In genomic region chr12:94123127-94123526, GRCh38 we compare ENCODE assay signal across 14 cellular contexts. TPM values are rescaled to one million over a fixed set of nuclear protein-coding genes. Genes with fewer than 3 reads are reported as not detected.
A peak's percentile ranks its signal among the peaks of the same experiment; 100 is the strongest.
DNase-seq lines count a peak whose midpoint lies in the region; ATAC-seq and TF ChIP-seq lines count a peak whose summit lies in the region.
"Had no signal": no experiment of that assay in that cellular context is flagged by ENCODE, and none has a peak within 500 bp of the region (broad histone marks: within the 10 kb centered on the region; RNA-seq: fewer than 3 reads in every experiment).

No MANE protein-coding gene starts in this region.

- no peaks in the 10 kb centered on the region for H3K36me3 ChIP-seq in neutrophil
- H3K36me3 ChIP-seq: gastrocnemius medialis had no signal

- ATAC-seq in activated CD8-positive, alpha-beta memory T cell treated with anti-CD3 and anti-CD28 coated beads, Interleukin-2, amount 10 ng/mL, durations not matched to agents 7 days and 5 days: no peak
- ATAC-seq in activated CD8-positive, alpha-beta T cell treated with anti-CD3 and anti-CD28 coated beads for 36 hours: no peak
- ATAC-seq in GM18873 (IDR thresholded peaks at IDR 0.05; ENCODE audit: low FRiP score, unreplicated experiment): no peak
- ATAC-seq: gastrocnemius medialis had no signal

- peak overlapping the region; percentile 4 to 50 for H3K4me3 ChIP-seq in neutrophil (ENCODE audit: low read depth in 1 of 2, low read length in 1 of 2)
- H3K4me3 ChIP-seq: gastrocnemius medialis, GM23338 had no signal

- H3K4me3 Mint-ChIP-seq in activated CD8-positive, alpha-beta memory T cell treated with anti-CD3 and anti-CD28 coated beads, Interleukin-2, amount 10 ng/mL, durations not matched to agents 7 days and 5 days: no peak overlapping the region
- no peak overlapping the region for H3K4me3 Mint-ChIP-seq in activated CD8-positive, alpha-beta T cell treated with anti-CD3 and anti-CD28 coated beads for 36 hours
- H3K4me3 Mint-ChIP-seq: GM23338 had no signal

- H3K9me3 ChIP-seq in neutrophil: no peaks in the 10 kb centered on the region
- H3K9me3 ChIP-seq: gastrocnemius medialis had no signal

- intact Hi-C loops in activated CD8-positive, alpha-beta T cell treated with anti-CD3 and anti-CD28 coated beads for 36 hours (cut with micrococcal nuclease): no loop called here

- H3K4me1 Mint-ChIP-seq in activated CD8-positive, alpha-beta memory T cell treated with anti-CD3 and anti-CD28 coated beads, Interleukin-2, amount 10 ng/mL, durations not matched to agents 7 days and 5 days: peaks cover 25% of the 10 kb centered on the region
- peaks cover 50% of the 10 kb centered on the region for H3K4me1 Mint-ChIP-seq in activated CD8-positive, alpha-beta T cell treated with anti-CD3 and anti-CD28 coated beads for 36 hours (ENCODE audit: low read depth)

- H3K9me3 Mint-ChIP-seq in activated CD8-positive, alpha-beta memory T cell treated with anti-CD3 and anti-CD28 coated beads, Interleukin-2, amount 10 ng/mL, durations not matched to agents 7 days and 5 days (ENCODE audit: low read depth): no peaks in the 10 kb centered on the region
- H3K9me3 Mint-ChIP-seq in activated CD8-positive, alpha-beta T cell treated with anti-CD3 and anti-CD28 coated beads for 36 hours: no peaks in the 10 kb centered on the region
- H3K9me3 Mint-ChIP-seq: GM23338 had no signal

- peaks cover 66 to 69% of the 10 kb centered on the region in 2 experiments for H3K4me1 ChIP-seq in neutrophil (ENCODE audit: control insufficient read depth in 1 of 2, insufficient read depth in 1 of 2, low read depth in 1 of 2, low read length in 1 of 2)
- H3K4me1 ChIP-seq: gastrocnemius medialis had no signal

- no peak for TF ChIP-seq CTCF in activated CD8-positive, alpha-beta T cell treated with anti-CD3 and anti-CD28 coated beads for 36 hours (IDR thresholded peaks at IDR 0.05)
- TF ChIP-seq CTCF in neutrophil (IDR thresholded peaks at IDR 0.05): no peak

- H3K36me3 Mint-ChIP-seq in activated CD8-positive, alpha-beta memory T cell treated with anti-CD3 and anti-CD28 coated beads, Interleukin-2, amount 10 ng/mL, durations not matched to agents 7 days and 5 days: peaks cover 2% of the 10 kb centered on the region
- H3K36me3 Mint-ChIP-seq in activated CD8-positive, alpha-beta T cell treated with anti-CD3 and anti-CD28 coated beads for 36 hours (ENCODE audit: low read depth): peaks cover 2% of the 10 kb centered on the region

- CTCF ChIA-PET in activated CD8-positive, alpha-beta memory T cell treated with anti-CD3 and anti-CD28 coated beads, Interleukin-2, amount 10 ng/mL, durations not matched to agents 7 days and 5 days (lab: Charles Lee): interaction anchor here (0.6 to 2.7 kb wide), 2 partner anchors 21 to 1411 kb away, joined by 3 to 13 read pairs; no protein-coding TSS in a partner anchor
- CTCF ChIA-PET in activated CD8-positive, alpha-beta T cell treated with anti-CD3 and anti-CD28 coated beads for 36 hours (lab: Charles Lee): interaction anchor here (1.1 to 2.9 kb wide), 2 partner anchors 21 to 409 kb away, joined by 3 to 16 read pairs; no protein-coding TSS in a partner anchor

- no peak for DNase-seq in activated CD8-positive, alpha-beta memory T cell treated with anti-CD3 and anti-CD28 coated beads, Interleukin-2, amount 10 ng/mL, durations not matched to agents 7 days and 5 days
- no peak for DNase-seq in activated CD8-positive, alpha-beta memory T cell treated with anti-CD3 and anti-CD28 coated beads, Interleukin-2, amount 50 U/mL, for 48 hours
- peak; percentile 3 to 27 for DNase-seq in Kasumi-1 (lab: John Stamatoyannopoulos, UW)
- DNase-seq in activated CD8-positive, alpha-beta T cell treated with anti-CD3 and anti-CD28 coated beads for 36 hours: no peak
- no peak for DNase-seq in T-helper 9 cell
- DNase-seq in activated effector memory CD4-positive, alpha-beta T cell treated with anti-CD3 and anti-CD28 coated beads, Interleukin-2, amount 50 U/mL, for 16 hours: no peak
- DNase-seq: activated CD8-positive, alpha-beta memory T cell treated with anti-CD3 and anti-CD28 coated beads, Interleukin-2, amount 50 U/mL, for 4 hours; gastrocnemius medialis; NCI-H1417 treated with DMSO at 0.1 percent for 48 hours; NCI-H510A treated with DMSO at 0.1 percent for 48 hours; small intestine had no signal

- H3K27ac Mint-ChIP-seq in activated CD8-positive, alpha-beta memory T cell treated with anti-CD3 and anti-CD28 coated beads, Interleukin-2, amount 10 ng/mL, durations not matched to agents 7 days and 5 days: peak overlapping the region; percentile 21
- peak overlapping the region; percentile 39 for H3K27ac Mint-ChIP-seq in activated CD8-positive, alpha-beta T cell treated with anti-CD3 and anti-CD28 coated beads for 36 hours
- H3K27ac Mint-ChIP-seq: GM23338 had no signal

- POLR2A ChIA-PET in activated CD8-positive, alpha-beta T cell treated with anti-CD3 and anti-CD28 coated beads for 36 hours (lab: Charles Lee): interaction anchor here (1.1 kb wide), 1 partner anchor 26 kb away, joined by 3 read pairs; no protein-coding TSS in a partner anchor

- peak overlapping the region; percentile 91 for H3K27ac ChIP-seq in neutrophil
- H3K27ac ChIP-seq: gastrocnemius medialis had no signal

- no peaks in the 10 kb centered on the region for H3K27me3 ChIP-seq in neutrophil
- H3K27me3 ChIP-seq: gastrocnemius medialis had no signal

- peaks cover 7% of the 10 kb centered on the region for H3K27me3 Mint-ChIP-seq in activated CD8-positive, alpha-beta memory T cell treated with anti-CD3 and anti-CD28 coated beads, Interleukin-2, amount 10 ng/mL, durations not matched to agents 7 days and 5 days
- H3K27me3 Mint-ChIP-seq in activated CD8-positive, alpha-beta T cell treated with anti-CD3 and anti-CD28 coated beads for 36 hours: no peaks in the 10 kb centered on the region

RNA-seq across cellular contexts. Expression of gene PLXNC1, which starts 25.2 kb away (rescaled TPM):
- 10 to 100 TPM; 10.4 to 13.1 TPM for total RNA-seq in activated CD8-positive, alpha-beta memory T cell treated with anti-CD3 and anti-CD28 coated beads, Interleukin-2, amount 10 ng/mL, durations not matched to agents 7 days and 5 days
- 1 to 10 TPM; 8.8 to 9.5 TPM for total RNA-seq in activated CD8-positive, alpha-beta T cell treated with anti-CD3 and anti-CD28 coated beads for 36 hours

Comparison
In these comparisons a context has a peak if more than half of its experiments do, and no peak if none do; other contexts are left out.
1. DNase-seq: peak in Kasumi-1 (2 of 2); none in activated CD8-positive, alpha-beta memory T cell treated with anti-CD3 and anti-CD28 coated beads, Interleukin-2, amount 10 ng/mL, durations not matched to agents 7 days and 5 days (single experiment), activated CD8-positive, alpha-beta memory T cell treated with anti-CD3 and anti-CD28 coated beads, Interleukin-2, amount 50 U/mL, for 48 hours (single experiment), activated CD8-positive, alpha-beta T cell treated with anti-CD3 and anti-CD28 coated beads for 36 hours (single experiment), T-helper 9 cell (single experiment) and activated effector memory CD4-positive, alpha-beta T cell treated with anti-CD3 and anti-CD28 coated beads, Interleukin-2, amount 50 U/mL, for 16 hours (single experiment).